ENCODE assay signal across 1 cellular context in genomic region chr17:67696853-67697505, GRCh38.
TF ChIP-seq lines count a peak whose summit lies in the region.

No MANE protein-coding gene starts in this region.

TF ChIP-seq in GM23338, 12 proteins besides CTCF, POLR2A, EP300 and RAD21:
- TF ChIP-seq POLR2AphosphoS5 (IDR thresholded peaks at IDR 0.05; ENCODE audit: low read depth), result no peak
- no peak for TF ChIP-seq REST (IDR thresholded peaks at IDR 0.05; ENCODE audit: unreplicated experiment)
- TF ChIP-seq, protein P1, sequence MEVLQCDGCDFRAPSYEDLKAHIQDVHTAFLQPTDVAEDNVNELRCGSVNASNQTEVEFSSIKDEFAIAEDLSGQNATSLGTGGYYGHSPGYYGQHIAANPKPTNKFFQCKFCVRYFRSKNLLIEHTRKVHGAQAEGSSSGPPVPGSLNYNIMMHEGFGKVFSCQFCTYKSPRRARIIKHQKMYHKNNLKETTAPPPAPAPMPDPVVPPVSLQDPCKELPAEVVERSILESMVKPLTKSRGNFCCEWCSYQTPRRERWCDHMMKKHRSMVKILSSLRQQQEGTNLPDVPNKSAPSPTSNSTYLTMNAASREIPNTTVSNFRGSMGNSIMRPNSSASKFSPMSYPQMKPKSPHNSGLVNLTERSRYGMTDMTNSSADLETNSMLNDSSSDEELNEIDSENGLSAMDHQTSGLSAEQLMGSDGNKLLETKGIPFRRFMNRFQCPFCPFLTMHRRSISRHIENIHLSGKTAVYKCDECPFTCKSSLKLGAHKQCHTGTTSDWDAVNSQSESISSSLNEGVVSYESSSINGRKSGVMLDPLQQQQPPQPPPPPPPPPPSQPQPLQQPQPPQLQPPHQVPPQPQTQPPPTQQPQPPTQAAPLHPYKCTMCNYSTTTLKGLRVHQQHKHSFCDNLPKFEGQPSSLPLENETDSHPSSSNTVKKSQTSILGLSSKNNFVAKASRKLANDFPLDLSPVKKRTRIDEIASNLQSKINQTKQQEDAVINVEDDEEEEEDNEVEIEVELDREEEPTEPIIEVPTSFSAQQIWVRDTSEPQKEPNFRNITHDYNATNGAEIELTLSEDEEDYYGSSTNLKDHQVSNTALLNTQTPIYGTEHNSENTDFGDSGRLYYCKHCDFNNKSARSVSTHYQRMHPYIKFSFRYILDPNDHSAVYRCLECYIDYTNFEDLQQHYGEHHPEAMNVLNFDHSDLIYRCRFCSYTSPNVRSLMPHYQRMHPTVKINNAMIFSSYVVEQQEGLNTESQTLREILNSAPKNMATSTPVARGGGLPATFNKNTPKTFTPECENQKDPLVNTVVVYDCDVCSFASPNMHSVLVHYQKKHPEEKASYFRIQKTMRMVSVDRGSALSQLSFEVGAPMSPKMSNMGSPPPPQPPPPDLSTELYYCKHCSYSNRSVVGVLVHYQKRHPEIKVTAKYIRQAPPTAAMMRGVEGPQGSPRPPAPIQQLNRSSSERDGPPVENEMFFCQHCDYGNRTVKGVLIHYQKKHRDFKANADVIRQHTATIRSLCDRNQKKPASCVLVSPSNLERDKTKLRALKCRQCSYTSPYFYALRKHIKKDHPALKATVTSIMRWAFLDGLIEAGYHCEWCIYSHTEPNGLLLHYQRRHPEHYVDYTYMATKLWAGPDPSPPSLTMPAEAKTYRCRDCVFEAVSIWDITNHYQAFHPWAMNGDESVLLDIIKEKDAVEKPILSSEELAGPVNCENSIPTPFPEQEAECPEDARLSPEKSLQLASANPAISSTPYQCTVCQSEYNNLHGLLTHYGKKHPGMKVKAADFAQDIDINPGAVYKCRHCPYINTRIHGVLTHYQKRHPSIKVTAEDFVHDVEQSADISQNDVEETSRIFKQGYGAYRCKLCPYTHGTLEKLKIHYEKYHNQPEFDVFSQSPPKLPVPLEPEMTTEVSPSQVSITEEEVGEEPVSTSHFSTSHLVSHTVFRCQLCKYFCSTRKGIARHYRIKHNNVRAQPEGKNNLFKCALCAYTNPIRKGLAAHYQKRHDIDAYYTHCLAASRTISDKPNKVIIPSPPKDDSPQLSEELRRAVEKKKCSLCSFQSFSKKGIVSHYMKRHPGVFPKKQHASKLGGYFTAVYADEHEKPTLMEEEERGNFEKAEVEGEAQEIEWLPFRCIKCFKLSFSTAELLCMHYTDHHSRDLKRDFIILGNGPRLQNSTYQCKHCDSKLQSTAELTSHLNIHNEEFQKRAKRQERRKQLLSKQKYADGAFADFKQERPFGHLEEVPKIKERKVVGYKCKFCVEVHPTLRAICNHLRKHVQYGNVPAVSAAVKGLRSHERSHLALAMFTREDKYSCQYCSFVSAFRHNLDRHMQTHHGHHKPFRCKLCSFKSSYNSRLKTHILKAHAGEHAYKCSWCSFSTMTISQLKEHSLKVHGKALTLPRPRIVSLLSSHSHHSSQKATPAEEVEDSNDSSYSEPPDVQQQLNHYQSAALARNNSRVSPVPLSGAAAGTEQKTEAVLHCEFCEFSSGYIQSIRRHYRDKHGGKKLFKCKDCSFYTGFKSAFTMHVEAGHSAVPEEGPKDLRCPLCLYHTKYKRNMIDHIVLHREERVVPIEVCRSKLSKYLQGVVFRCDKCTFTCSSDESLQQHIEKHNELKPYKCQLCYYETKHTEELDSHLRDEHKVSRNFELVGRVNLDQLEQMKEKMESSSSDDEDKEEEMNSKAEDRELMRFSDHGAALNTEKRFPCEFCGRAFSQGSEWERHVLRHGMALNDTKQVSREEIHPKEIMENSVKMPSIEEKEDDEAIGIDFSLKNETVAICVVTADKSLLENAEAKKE (CRISPR knock-in tag; IDR thresholded peaks at IDR 0.05), result no peak
- no peak for TF ChIP-seq ZNF331 (CRISPR knock-in tag; IDR thresholded peaks at IDR 0.05; ENCODE audit: low read depth)
